Comparison of ENCODE assay signal across 31 cellular contexts in the genomic region with DNA sequence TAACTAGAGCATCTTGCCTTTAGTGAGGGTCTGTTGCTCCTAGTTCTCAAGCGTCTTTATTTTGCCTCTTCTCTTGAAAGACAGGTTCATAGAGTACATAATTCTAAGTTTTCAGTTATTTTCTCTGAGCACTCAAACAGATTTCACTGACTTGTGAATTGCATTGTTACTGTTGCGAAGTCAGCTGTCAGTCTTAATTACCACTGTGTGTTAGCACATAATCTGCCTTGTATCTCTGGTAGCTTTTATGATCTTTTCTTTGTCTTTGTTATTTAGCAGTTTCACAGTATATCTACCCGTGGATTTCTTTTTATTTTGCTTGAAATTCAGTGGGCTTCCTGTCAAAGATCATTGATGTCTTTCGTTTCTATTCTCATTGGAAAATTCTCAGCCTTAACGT.
"Had no signal": no experiment of that assay in that cellular context is flagged by ENCODE, and none has a peak within 500 bp of the region (broad histone marks: within the 10 kb centered on the region; RNA-seq: fewer than 3 reads in every experiment).

No MANE protein-coding gene starts in this region.

- ATAC-seq: left colon; left lung; lower lobe of right lung; naive thymus-derived CD8-positive, alpha-beta T cell; pancreas; right cardiac atrium; stimulated activated effector memory CD8-positive, alpha-beta T cell treated with anti-CD3 and anti-CD28 coated beads, Interleukin-12 subunit alpha, Interleukin-12 subunit beta, amount 100 ng/mL, for 72 hours; upper lobe of right lung had no signal

- H3K4me1 ChIP-seq: left lung, lower lobe of right lung, pancreas, prostate gland, spleen, suprapubic skin, upper lobe of right lung had no signal

- H3K9me3 ChIP-seq: lower lobe of right lung, pancreas, prostate gland, suprapubic skin, thoracic aorta, tibial artery, upper lobe of right lung had no signal

- H3K4me1 Mint-ChIP-seq: immature natural killer cell; stimulated activated effector memory CD8-positive, alpha-beta T cell treated with anti-CD3 and anti-CD28 coated beads, Interleukin-12 subunit alpha, Interleukin-12 subunit beta, amount 100 ng/mL, for 72 hours had no signal

- H3K4me3 Mint-ChIP-seq: immature natural killer cell; naive thymus-derived CD8-positive, alpha-beta T cell; nephron; neural crest cell; stimulated activated effector memory CD8-positive, alpha-beta T cell treated with anti-CD3 and anti-CD28 coated beads, Interleukin-12 subunit alpha, Interleukin-12 subunit beta, amount 100 ng/mL, for 72 hours; stimulated activated naive CD8-positive, alpha-beta T cell treated with anti-CD3 and anti-CD28 coated beads, Interleukin-15, Interleukin-2, amounts not matched to agents 100 ng/mL and 50 ng/mL, for 24 hours had no signal

- H3K27me3 Mint-ChIP-seq: naive thymus-derived CD8-positive, alpha-beta T cell; stimulated activated naive CD8-positive, alpha-beta T cell treated with anti-CD3 and anti-CD28 coated beads, Interleukin-15, Interleukin-2, amounts not matched to agents 100 ng/mL and 50 ng/mL, for 24 hours had no signal

- DNase-seq: hypothalamus; immature natural killer cell; kidney; left colon; left lung; lower lobe of right lung; mammary epithelial cell; mesenchymal stem cell; naive thymus-derived CD8-positive, alpha-beta T cell; nucleus accumbens; pancreas; posterior cingulate gyrus; retina; right cardiac atrium; sigmoid colon; small intestine; spleen; stimulated activated CD4-positive, alpha-beta T cell treated with anti-CD3 and anti-CD28 coated beads, Interleukin-4, amount 100 ng/mL, for 24 hours; stimulated activated naive CD4-positive, alpha-beta T cell; tibial artery; trophoblast cell; upper lobe of right lung had no signal

- H3K27ac ChIP-seq: left lung, lower lobe of right lung, pancreas, prostate gland, sigmoid colon, spleen, suprapubic skin, thoracic aorta, tibial artery, upper lobe of right lung had no signal

- H3K4me3 ChIP-seq: left lung, lower lobe of right lung, pancreas, prostate gland, sigmoid colon, spleen, suprapubic skin, thoracic aorta, tibial artery, upper lobe of right lung had no signal

- H3K9me3 Mint-ChIP-seq: immature natural killer cell had no signal

- H3K36me3 ChIP-seq: left lung, lower lobe of right lung, pancreas, prostate gland, sigmoid colon, spleen, suprapubic skin, thoracic aorta, tibial artery, upper lobe of right lung had no signal

- FAIRE-seq: islet of Langerhans, kidney, pancreas, small intestine, urothelium cell line had no signal

- H3K27ac Mint-ChIP-seq: immature natural killer cell; naive thymus-derived CD8-positive, alpha-beta T cell; nephron; stimulated activated effector memory CD8-positive, alpha-beta T cell treated with anti-CD3 and anti-CD28 coated beads, Interleukin-12 subunit alpha, Interleukin-12 subunit beta, amount 100 ng/mL, for 72 hours; stimulated activated naive CD8-positive, alpha-beta T cell treated with anti-CD3 and anti-CD28 coated beads, Interleukin-15, Interleukin-2, amounts not matched to agents 100 ng/mL and 50 ng/mL, for 24 hours had no signal
